17 cellular contexts compared by ENCODE assay signal in the genomic region with DNA sequence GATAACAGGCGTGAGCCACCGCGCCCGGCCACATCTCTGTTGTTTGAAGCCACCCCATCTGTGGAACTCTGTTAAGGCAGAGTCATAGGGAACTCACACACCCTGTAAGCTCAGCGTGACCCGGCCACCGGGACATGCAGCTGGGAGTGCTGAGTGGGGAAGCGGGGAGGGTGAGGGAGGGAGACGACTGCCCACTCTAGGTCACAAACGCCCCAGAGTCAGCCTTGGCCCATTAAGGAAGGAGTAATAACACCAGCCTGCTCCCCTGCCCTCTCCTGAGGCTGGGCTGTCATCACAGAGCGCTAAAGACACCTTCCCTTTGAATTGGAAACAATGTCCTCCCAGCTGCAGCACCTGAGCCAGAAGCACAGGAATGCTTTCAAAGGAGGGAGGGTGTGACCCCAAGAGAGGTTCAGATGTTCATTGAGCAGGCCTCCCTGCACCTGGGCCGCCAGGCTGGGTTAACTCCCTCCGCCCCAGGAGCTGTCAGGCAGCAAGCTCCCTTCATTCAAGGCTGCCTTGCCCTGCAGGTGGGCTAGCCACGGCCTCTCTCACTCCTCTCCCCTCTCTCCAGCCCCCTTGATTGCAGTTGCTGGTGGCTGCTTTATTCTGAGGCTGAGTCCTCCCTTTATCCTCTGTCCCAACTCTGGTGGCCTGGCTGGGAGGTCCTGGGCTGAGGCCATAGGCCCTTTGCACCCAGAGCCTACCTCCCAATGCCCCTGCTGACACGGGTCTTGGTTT.
DNase-seq lines count a peak whose midpoint lies in the region; FAIRE-seq and TF ChIP-seq lines count a peak whose summit lies in the region.
"Had no signal": no experiment of that assay in that cellular context is flagged by ENCODE, and none has a peak within 500 bp of the region (broad histone marks: within the 10 kb centered on the region; RNA-seq: fewer than 3 reads in every experiment).

No MANE protein-coding gene starts in this region.

- no peak overlapping the region for H2AFZ ChIP-seq in hepatocyte

- H3K9me2 ChIP-seq in hepatocyte (replicated peaks; ENCODE audit: insufficient read depth), result no peaks in the 10 kb centered on the region

- FAIRE-seq in RCC 7860 (lab: Jason Lieb, UNC), result no peak

- H3K79me2 ChIP-seq in hepatocyte, result no peaks in the 10 kb centered on the region

- no peak for TF ChIP-seq CTCF in hepatocyte (IDR thresholded peaks at IDR 0.05; ENCODE audit: poor library complexity)

- WGBS in hepatocyte (ENCODE audit: low lambda C conversion rate, missing lambda C conversion rate), result 71% methylated on average over 15 of the region's 15 CpGs

- H3K9me3 ChIP-seq in hepatocyte (ENCODE audit: low read depth), result no peaks in the 10 kb centered on the region

- H3K4me2 ChIP-seq in hepatocyte, result no peak overlapping the region

- intact Hi-C loops in posterior vena cava (cut with DNase I), result no loop called here

- no peaks in the 10 kb centered on the region for H3K27me3 ChIP-seq in hepatocyte

- no peak overlapping the region for H3K27ac ChIP-seq in hepatocyte
- H3K27ac ChIP-seq: VCaP had no signal

- H3K4me3 ChIP-seq in hepatocyte, result no peak overlapping the region

- no peaks in the 10 kb centered on the region for H4K20me1 ChIP-seq in hepatocyte (ENCODE audit: insufficient read depth, poor library complexity, severe bottlenecking)

- H3K4me1 ChIP-seq in hepatocyte (ENCODE audit: insufficient read depth), result peaks cover 34% of the 10 kb centered on the region

- no peaks in the 10 kb centered on the region for H3K36me3 ChIP-seq in hepatocyte (replicated peaks; ENCODE audit: insufficient read depth, low read depth)

- DNase-seq in DMS79 treated with DMSO at 0.1 percent for 48 hours (lab: John Stamatoyannopoulos, UW) (peak; percentile 15), DMS79 (lab: John Stamatoyannopoulos, UW) (no peak), NCI-H2171 treated with DMSO at 0.1 percent for 48 hours (lab: John Stamatoyannopoulos, UW) (peak; percentile 66), hepatocyte (ENCODE audit: low spot score) (peak; percentile 36), posterior vena cava (ENCODE audit: low spot score) (peak; percentile 66), RCC 7860 (ENCODE audit: low spot score) (no peak)
- DNase-seq in stimulated activated CD4-positive, alpha-beta T cell treated with anti-CD3 and anti-CD28 coated beads, Interleukin-4, amount 100 ng/mL, for 1 hour, result no peak
- DNase-seq in activated naive CD4-positive, alpha-beta T cell treated with Interleukin-2 at 50 U/mL for 16 hours, result no peak
- DNase-seq: 8988T; activated CD8-positive, alpha-beta T cell treated with anti-CD3 and anti-CD28 coated beads, Interleukin-2, amount 10 ng/mL, durations not matched to agents 7 days and 5 days; amygdala; cerebellar nuclear complex; foreskin fibroblast; NCI-H1048; NCI-H446 treated with DMSO at 0.1 percent for 48 hours; SHP77 treated with DMSO at 0.1 percent for 48 hours had no signal

Comparison
In these comparisons a context has a peak if more than half of its experiments do, and no peak if none do; other contexts are left out.
1. DNase-seq: peak in DMS79 treated with DMSO at 0.1 percent for 48 hours (single experiment), NCI-H2171 treated with DMSO at 0.1 percent for 48 hours (single experiment), hepatocyte (single experiment) and posterior vena cava (single experiment); none in DMS79 (single experiment), stimulated activated CD4-positive, alpha-beta T cell treated with anti-CD3 and anti-CD28 coated beads, Interleukin-4, amount 100 ng/mL, for 1 hour (single experiment), RCC 7860 (single experiment) and activated naive CD4-positive, alpha-beta T cell treated with Interleukin-2 at 50 U/mL for 16 hours (single experiment).